Comparison of ENCODE assay signal across 9 cellular contexts in the genomic region with DNA sequence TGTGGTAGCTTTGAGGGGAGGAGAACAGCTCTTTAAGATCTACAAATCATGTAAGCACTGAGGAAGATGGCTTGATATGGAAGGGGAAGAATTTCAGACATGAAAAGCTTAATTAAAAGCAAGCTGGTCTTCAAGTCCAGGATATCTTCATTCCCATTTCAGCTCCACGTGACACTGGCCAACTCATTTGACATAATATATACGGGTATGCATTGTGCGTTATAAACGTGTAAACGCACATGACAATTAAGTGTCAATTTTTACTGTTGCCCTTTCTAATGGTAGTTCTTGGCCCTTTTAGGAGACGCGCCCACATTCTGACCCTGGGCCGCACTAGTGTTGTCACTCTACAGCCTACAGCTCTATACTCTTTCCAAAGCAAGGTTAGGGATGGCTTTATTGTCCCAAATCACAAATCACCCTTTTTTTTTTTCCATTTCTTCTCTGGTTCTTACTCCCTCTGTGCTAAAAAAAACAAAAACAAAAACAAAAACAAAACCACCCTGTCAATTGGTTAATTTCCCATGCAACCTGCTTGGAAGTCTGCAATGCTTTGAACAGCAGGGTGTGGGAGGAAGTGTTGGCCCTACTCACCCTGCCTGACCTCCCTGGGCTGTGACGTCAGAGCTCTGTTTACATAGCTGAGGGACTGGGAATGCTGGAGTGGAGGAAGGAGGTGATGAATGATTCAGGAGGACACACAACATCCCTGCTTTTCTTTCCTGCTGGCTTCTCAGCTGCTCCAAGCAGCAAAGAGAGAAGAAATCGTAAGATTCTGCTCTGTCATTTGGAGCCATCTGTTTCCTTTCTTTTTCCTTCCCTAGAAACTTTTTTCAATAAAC. TPM values are rescaled to one million over a fixed set of nuclear protein-coding genes. Genes with fewer than 3 reads are reported as not detected.
A peak's percentile ranks its signal among the peaks of the same experiment; 100 is the strongest.
DNase-seq lines count a peak whose midpoint lies in the region; ATAC-seq and TF ChIP-seq lines count a peak whose summit lies in the region.
"Had no signal": no experiment of that assay in that cellular context is flagged by ENCODE, and none has a peak within 500 bp of the region (broad histone marks: within the 10 kb centered on the region; RNA-seq: fewer than 3 reads in every experiment).

No MANE protein-coding gene starts in this region.

- H4K8ac ChIP-seq in neuronal stem cell (ENCODE audit: low read depth, low read length), result no peak overlapping the region

- POLR2A ChIA-PET in GM10248 (lab: Yijun Ruan, JAX), result no interaction called here
- POLR2A ChIA-PET in activated CD8-positive, alpha-beta T cell treated with anti-CD3 and anti-CD28 coated beads, Interleukin-2, amount 10 ng/mL, durations not matched to agents 7 days and 5 days (lab: Charles Lee), result no interaction called here

- H3K27me3 Mint-ChIP-seq in Calu3 (ENCODE audit: unreplicated experiment), result no peaks in the 10 kb centered on the region
- H3K27me3 Mint-ChIP-seq in activated CD8-positive, alpha-beta T cell treated with anti-CD3 and anti-CD28 coated beads, Interleukin-2, amount 10 ng/mL, durations not matched to agents 7 days and 5 days (ENCODE audit: low read depth), result no peaks in the 10 kb centered on the region

- H3K23ac ChIP-seq in neuronal stem cell (ENCODE audit: low read depth, low read length, poor library complexity), result no peak overlapping the region

- no peak overlapping the region for H2BK120ac ChIP-seq in neuronal stem cell (ENCODE audit: low read depth, low read length)

- BruUV-seq in Calu3 (replicated peaks; lab: Mats Ljungman, UMichigan), result no TSS peak

- H3K27me3 ChIP-seq in esophagus muscularis mucosa (no peaks in the 10 kb centered on the region), neuronal stem cell (ENCODE audit: control insufficient read depth in 3 of 3, insufficient read depth in 3 of 3, low read depth in 1 of 3, low read length in 3 of 3) (no peaks in the 10 kb centered on the region)

- H3K4me1 Mint-ChIP-seq in Calu3 (ENCODE audit: low read depth, unreplicated experiment), result peaks cover 46% of the 10 kb centered on the region
- H3K4me1 Mint-ChIP-seq in activated CD8-positive, alpha-beta T cell treated with anti-CD3 and anti-CD28 coated beads, Interleukin-2, amount 10 ng/mL, durations not matched to agents 7 days and 5 days (ENCODE audit: low read depth), result no peaks in the 10 kb centered on the region

- no peak overlapping the region for H3K4me3 ChIP-seq in esophagus muscularis mucosa
- H3K4me3 ChIP-seq in neuronal stem cell (ENCODE audit: low read length in 2 of 2), result no peak overlapping the region

- TF ChIP-seq POLR2A in esophagus muscularis mucosa (IDR thresholded peaks at IDR 0.05; ENCODE audit: low read depth), result no peak

- no peak overlapping the region for H2BK12ac ChIP-seq in neuronal stem cell (ENCODE audit: low read length)

- H2AK5ac ChIP-seq in neuronal stem cell (ENCODE audit: low read depth, low read length), result no peak overlapping the region

- H2BK15ac ChIP-seq in neuronal stem cell (ENCODE audit: low read length), result no peak overlapping the region

- peak overlapping the region; percentile 69 for H3K27ac Mint-ChIP-seq in Calu3 (ENCODE audit: unreplicated experiment)
- no peak overlapping the region for H3K27ac Mint-ChIP-seq in activated CD8-positive, alpha-beta T cell treated with anti-CD3 and anti-CD28 coated beads, Interleukin-2, amount 10 ng/mL, durations not matched to agents 7 days and 5 days

- peak overlapping the region; percentile 33 for H3K4me3 Mint-ChIP-seq in Calu3 (ENCODE audit: low read depth, unreplicated experiment)
- no peak overlapping the region for H3K4me3 Mint-ChIP-seq in activated CD8-positive, alpha-beta T cell treated with anti-CD3 and anti-CD28 coated beads, Interleukin-2, amount 10 ng/mL, durations not matched to agents 7 days and 5 days

- no peaks in the 10 kb centered on the region for H3K36me3 Mint-ChIP-seq in Calu3 (ENCODE audit: insufficient read depth, unreplicated experiment)
- H3K36me3 Mint-ChIP-seq in activated CD8-positive, alpha-beta T cell treated with anti-CD3 and anti-CD28 coated beads, Interleukin-2, amount 10 ng/mL, durations not matched to agents 7 days and 5 days (ENCODE audit: low read depth), result no peaks in the 10 kb centered on the region

- no peaks in the 10 kb centered on the region for H3K9me3 Mint-ChIP-seq in Calu3 (ENCODE audit: low read depth, unreplicated experiment)
- no peaks in the 10 kb centered on the region for H3K9me3 Mint-ChIP-seq in activated CD8-positive, alpha-beta T cell treated with anti-CD3 and anti-CD28 coated beads, Interleukin-2, amount 10 ng/mL, durations not matched to agents 7 days and 5 days (ENCODE audit: insufficient read depth)

- no peaks in the 10 kb centered on the region for H3K36me3 ChIP-seq in esophagus muscularis mucosa
- no peaks in the 10 kb centered on the region for H3K36me3 ChIP-seq in neuronal stem cell (replicated peaks in 1 of 2; ENCODE audit: control insufficient read depth in 2 of 2, insufficient read depth in 2 of 2, low read length in 2 of 2)

- TF ChIP-seq CTCF in Calu3 (IDR thresholded peaks at IDR 0.05; ENCODE audit: unreplicated experiment) (no peak), esophagus muscularis mucosa (IDR thresholded peaks at IDR 0.05) (no peak), GM10248 (IDR thresholded peaks at IDR 0.05; ENCODE audit: control extremely low read depth, extremely low read depth, low read depth, missing control alignments) (no peak)

- H3K79me1 ChIP-seq in neuronal stem cell (ENCODE audit: low read depth, low read length), result no peaks in the 10 kb centered on the region

- H3K27ac ChIP-seq in esophagus muscularis mucosa (replicated peaks in 1 of 4) (peak overlapping the region; percentile 22 to 67 (median 36)), neuronal stem cell (replicated peaks; ENCODE audit: low read length) (no peak overlapping the region)

- no peak overlapping the region for H4K91ac ChIP-seq in neuronal stem cell (ENCODE audit: low read depth, low read length, poor library complexity)

- ATAC-seq in HG02870 (IDR thresholded peaks at IDR 0.05; ENCODE audit: unreplicated experiment) (no peak), HG03439 (IDR thresholded peaks at IDR 0.05; ENCODE audit: unreplicated experiment) (no peak)
- ATAC-seq in activated CD8-positive, alpha-beta T cell treated with anti-CD3 and anti-CD28 coated beads, Interleukin-2, amount 10 ng/mL, durations not matched to agents 7 days and 5 days, result no peak

- no peaks in the 10 kb centered on the region for H3K9me3 ChIP-seq in esophagus muscularis mucosa
- no peaks in the 10 kb centered on the region for H3K9me3 ChIP-seq in neuronal stem cell (replicated peaks in 1 of 2; ENCODE audit: control insufficient read depth in 2 of 2, insufficient read depth in 1 of 2, low read depth in 1 of 2, low read length in 2 of 2)

- no peak overlapping the region for H3K4me2 ChIP-seq in neuronal stem cell (ENCODE audit: insufficient read depth, low read length, poor library complexity, severe bottlenecking)

- CTCF ChIA-PET in Calu3 (lab: Charles Lee) (interaction anchor here (0.6 to 1.6 kb wide), 3 partner anchors 10 to 185 kb away, joined by 3 to 5 read pairs (median 3); no protein-coding TSS in a partner anchor), GM10248 (lab: Yijun Ruan, JAX) (interaction anchor here (0.7 to 1.3 kb wide), 5 partner anchors 8 to 84 kb away, joined by 3 read pairs; partner anchors contain the start of genes GCNT1 and RFK)
- CTCF ChIA-PET in activated CD8-positive, alpha-beta T cell treated with anti-CD3 and anti-CD28 coated beads, Interleukin-2, amount 10 ng/mL, durations not matched to agents 7 days and 5 days (lab: Charles Lee), result interaction anchor here (0.6 kb wide), 1 partner anchor 804 kb away, joined by 3 read pairs; no protein-coding TSS in a partner anchor

- H3K4ac ChIP-seq in neuronal stem cell (ENCODE audit: low read length), result no peak overlapping the region

- H2AFZ ChIP-seq in neuronal stem cell (ENCODE audit: low read length), result peak overlapping the region; percentile 69

- no peak for TF ChIP-seq EP300 in esophagus muscularis mucosa (IDR thresholded peaks at IDR 0.05)

- H3K9ac ChIP-seq in neuronal stem cell (ENCODE audit: low read depth, low read length, poor library complexity), result no peak overlapping the region

- intact Hi-C loops in Calu3 (cut with micrococcal nuclease; ENCODE audit: unreplicated experiment) (no loop called here), esophagus muscularis mucosa (cut with DNase I) (no loop called here)

- no peak overlapping the region for H3K14ac ChIP-seq in neuronal stem cell (ENCODE audit: low read length)

- H3K4me1 ChIP-seq in esophagus muscularis mucosa, result peaks cover 23 to 41% (median 36%) of the 10 kb centered on the region in 4 donors
- peaks cover 6 to 7% of the 10 kb centered on the region in 2 donors for H3K4me1 ChIP-seq in neuronal stem cell (ENCODE audit: control insufficient read depth in 2 of 2, insufficient read depth in 1 of 2, low read depth in 1 of 2, low read length in 2 of 2)

- DNase-seq in Calu3 (peak; percentile 80), NCI-H510A (lab: John Stamatoyannopoulos, UW) (peak; percentile 66), esophagus muscularis mucosa (ENCODE audit: extremely low spot score) (peak; percentile 94), neuronal stem cell (ENCODE audit: low spot score) (no peak), GM10248 (ENCODE audit: extremely low spot score) (no peak)
- no peak for DNase-seq in activated CD8-positive, alpha-beta T cell treated with anti-CD3 and anti-CD28 coated beads, Interleukin-2, amount 10 ng/mL, durations not matched to agents 7 days and 5 days
- DNase-seq: NCI-H2081 had no signal

- 66% methylated on average over 10 of the region's 10 CpGs for WGBS in esophagus muscularis mucosa
- WGBS in neuronal stem cell (ENCODE audit: extremely low coverage in 2 of 2, insufficient read length in 2 of 2, insufficient replicate concordance in 1 of 2), 2 donors, result no CpG with 5 or more reads among the region's 10 CpGs

- no peak overlapping the region for H2BK5ac ChIP-seq in neuronal stem cell (ENCODE audit: low read length)

- H3K18ac ChIP-seq in neuronal stem cell (ENCODE audit: low read length), result no peak overlapping the region

RNA-seq across cellular contexts. Expression of gene RFK, which starts 19.3 kb away (rescaled TPM):
- total RNA-seq in Calu3 (2022), result 13.0 and 14.0 TPM in 2 replicates
- 10 to 100 TPM; 19.1 to 27.3 (median 19.6) TPM for total RNA-seq in esophagus muscularis mucosa
- 18.2 TPM for polyA plus RNA-seq in neuronal stem cell (2013, experiment 1 of 2)
- 18.9 TPM for polyA plus RNA-seq in neuronal stem cell (2013, experiment 2 of 2)
- 10 to 100 TPM; 18.2 to 21.5 TPM for total RNA-seq in activated CD8-positive, alpha-beta T cell treated with anti-CD3 and anti-CD28 coated beads, Interleukin-2, amount 10 ng/mL, durations not matched to agents 7 days and 5 days

Comparison
In these comparisons a context has a peak if more than half of its experiments do, and no peak if none do; other contexts are left out.
1. DNase-seq: peak in Calu3 (single experiment), NCI-H510A (single experiment) and esophagus muscularis mucosa (single experiment); none in neuronal stem cell (single experiment), GM10248 (single experiment) and activated CD8-positive, alpha-beta T cell treated with anti-CD3 and anti-CD28 coated beads, Interleukin-2, amount 10 ng/mL, durations not matched to agents 7 days and 5 days (single experiment).